In genomic region chr6:98844244-98845161, GRCh38 we compare ENCODE assay signal across 8 cellular contexts. TPM values are rescaled to one million over a fixed set of nuclear protein-coding genes. Genes with fewer than 3 reads are reported as not detected.
DNase-seq lines count a peak whose midpoint lies in the region; ATAC-seq, FAIRE-seq and TF ChIP-seq lines count a peak whose summit lies in the region.

No MANE protein-coding gene starts in this region.

- H3K36me3 Mint-ChIP-seq in activated naive CD8-positive, alpha-beta T cell treated with anti-CD3 and anti-CD28 coated beads, Interleukin-2, amount 50 U/mL, for 24 hours (ENCODE audit: low read depth), result no peaks in the 10 kb centered on the region

- no peak for TF ChIP-seq CTCF in lower lobe of right lung (IDR thresholded peaks at IDR 0.05)

- H3K27me3 ChIP-seq in right cardiac atrium (ENCODE audit: control insufficient read depth, insufficient read depth) (peaks cover 5% of the 10 kb centered on the region), lower lobe of right lung (ENCODE audit: low read depth) (peaks cover 99% of the 10 kb centered on the region)

- H3K27ac ChIP-seq in right cardiac atrium (ENCODE audit: low read length) (no peak overlapping the region), lower lobe of right lung (no peak overlapping the region)

- peak overlapping the region; percentile 15 for H3K4me3 Mint-ChIP-seq in activated naive CD8-positive, alpha-beta T cell treated with anti-CD3 and anti-CD28 coated beads, Interleukin-2, amount 50 U/mL, for 24 hours

- ATAC-seq in right cardiac atrium (no peak), left ventricle myocardium superior (no peak), lower lobe of right lung (peak in 1 of 2 donors; percentile 5), GM21529 (IDR thresholded peaks at IDR 0.05; ENCODE audit: unreplicated experiment) (no peak), GM21717 (IDR thresholded peaks at IDR 0.05; ENCODE audit: unreplicated experiment) (no peak)
- ATAC-seq in activated naive CD8-positive, alpha-beta T cell treated with anti-CD3 and anti-CD28 coated beads, Interleukin-2, amount 50 U/mL, for 24 hours, result no peak

- H3K9me3 ChIP-seq in right cardiac atrium (ENCODE audit: control insufficient read depth, low read length) (no peaks in the 10 kb centered on the region), lower lobe of right lung (no peaks in the 10 kb centered on the region)

- no peak for FAIRE-seq in GM19239 (lab: Jason Lieb, UNC)

- H3K27me3 Mint-ChIP-seq in activated naive CD8-positive, alpha-beta T cell treated with anti-CD3 and anti-CD28 coated beads, Interleukin-2, amount 50 U/mL, for 24 hours, result peaks cover 78% of the 10 kb centered on the region

- no peaks in the 10 kb centered on the region for H3K9me3 Mint-ChIP-seq in activated naive CD8-positive, alpha-beta T cell treated with anti-CD3 and anti-CD28 coated beads, Interleukin-2, amount 50 U/mL, for 24 hours

- no peaks in the 10 kb centered on the region for H3K36me3 ChIP-seq in lower lobe of right lung

- H3K4me1 ChIP-seq in right cardiac atrium (ENCODE audit: control insufficient read depth, insufficient read depth, low read length), result peaks cover 3% of the 10 kb centered on the region
- H3K4me1 ChIP-seq in lower lobe of right lung, result peaks cover 39% of the 10 kb centered on the region

- peaks cover 15% of the 10 kb centered on the region for H3K4me1 Mint-ChIP-seq in activated naive CD8-positive, alpha-beta T cell treated with anti-CD3 and anti-CD28 coated beads, Interleukin-2, amount 50 U/mL, for 24 hours

- H3K4me3 ChIP-seq in right cardiac atrium (ENCODE audit: low read length), result peak overlapping the region; percentile 9
- peak overlapping the region; percentile 32 for H3K4me3 ChIP-seq in lower lobe of right lung

- H3K27ac Mint-ChIP-seq in activated naive CD8-positive, alpha-beta T cell treated with anti-CD3 and anti-CD28 coated beads, Interleukin-2, amount 50 U/mL, for 24 hours, result no peak overlapping the region

- intact Hi-C loops in right cardiac atrium (cut with DNase I), result no loop called here
- intact Hi-C loops in left ventricle myocardium superior (cut with micrococcal nuclease), result no loop called here
- intact Hi-C loops in lower lobe of right lung (cut with DNase I), result loop anchor here (10.0 kb wide), 1 partner anchor 720 kb away; no protein-coding TSS in a partner anchor

- no peak for DNase-seq in right cardiac atrium
- no peak for DNase-seq in left ventricle myocardium superior
- DNase-seq in activated naive CD8-positive, alpha-beta T cell treated with anti-CD3 and anti-CD28 coated beads, Interleukin-2, amount 50 U/mL, for 24 hours, result no peak
- DNase-seq in lower lobe of right lung, result no peak
- DNase-seq in GM19239 (ENCODE audit: insufficient read length, low spot score), result no peak
- no peak for DNase-seq in 8988T

- WGBS in right cardiac atrium, result 7% methylated on average over 48 of the region's 48 CpGs

RNA-seq across cellular contexts. Expression of gene POU3F2, which starts 10.1 kb away (rescaled TPM):
- total RNA-seq in right cardiac atrium (not detected), left ventricle myocardium superior (not detected), lower lobe of right lung (not detected)
- polyA plus RNA-seq in right cardiac atrium, result 0.05 TPM
